In genomic region chr17:81142301-81143199, GRCh38 we compare ENCODE assay signal across 1 cellular context.
TF ChIP-seq lines count a peak whose summit lies in the region.

No MANE protein-coding gene starts in this region.

TF ChIP-seq in HEK293, 187 proteins besides CTCF, POLR2A, EP300 and RAD21 (continued from another document):
- TF ChIP-seq, protein P1, sequence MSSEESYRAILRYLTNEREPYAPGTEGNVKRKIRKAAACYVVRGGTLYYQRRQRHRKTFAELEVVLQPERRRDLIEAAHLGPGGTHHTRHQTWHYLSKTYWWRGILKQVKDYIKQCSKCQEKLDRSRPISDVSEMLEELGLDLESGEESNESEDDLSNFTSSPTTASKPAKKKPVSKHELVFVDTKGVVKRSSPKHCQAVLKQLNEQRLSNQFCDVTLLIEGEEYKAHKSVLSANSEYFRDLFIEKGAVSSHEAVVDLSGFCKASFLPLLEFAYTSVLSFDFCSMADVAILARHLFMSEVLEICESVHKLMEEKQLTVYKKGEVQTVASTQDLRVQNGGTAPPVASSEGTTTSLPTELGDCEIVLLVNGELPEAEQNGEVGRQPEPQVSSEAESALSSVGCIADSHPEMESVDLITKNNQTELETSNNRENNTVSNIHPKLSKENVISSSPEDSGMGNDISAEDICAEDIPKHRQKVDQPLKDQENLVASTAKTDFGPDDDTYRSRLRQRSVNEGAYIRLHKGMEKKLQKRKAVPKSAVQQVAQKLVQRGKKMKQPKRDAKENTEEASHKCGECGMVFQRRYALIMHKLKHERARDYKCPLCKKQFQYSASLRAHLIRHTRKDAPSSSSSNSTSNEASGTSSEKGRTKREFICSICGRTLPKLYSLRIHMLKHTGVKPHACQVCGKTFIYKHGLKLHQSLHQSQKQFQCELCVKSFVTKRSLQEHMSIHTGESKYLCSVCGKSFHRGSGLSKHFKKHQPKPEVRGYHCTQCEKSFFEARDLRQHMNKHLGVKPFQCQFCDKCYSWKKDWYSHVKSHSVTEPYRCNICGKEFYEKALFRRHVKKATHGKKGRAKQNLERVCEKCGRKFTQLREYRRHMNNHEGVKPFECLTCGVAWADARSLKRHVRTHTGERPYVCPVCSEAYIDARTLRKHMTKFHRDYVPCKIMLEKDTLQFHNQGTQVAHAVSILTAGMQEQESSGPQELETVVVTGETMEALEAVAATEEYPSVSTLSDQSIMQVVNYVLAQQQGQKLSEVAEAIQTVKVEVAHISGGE (tag by site-specific recombination; conservative IDR thresholded peaks at IDR 0.05; ENCODE audit: low read depth), result no peak
- TF ChIP-seq ZNF214 (tag by site-specific recombination; IDR thresholded peaks at IDR 0.05; ENCODE audit: borderline replicate concordance), result no peak
- TF ChIP-seq ZNF394 (tag by site-specific recombination; IDR thresholded peaks at IDR 0.05; ENCODE audit: borderline replicate concordance), result no peak
- no peak for TF ChIP-seq ZNF16 (tag by site-specific recombination; IDR thresholded peaks at IDR 0.05; ENCODE audit: low read depth)
- TF ChIP-seq ZNF660 (tag by site-specific recombination; IDR thresholded peaks at IDR 0.05), result no peak
- no peak for TF ChIP-seq ZNF677 (tag by site-specific recombination; IDR thresholded peaks at IDR 0.05)
- no peak for TF ChIP-seq ZBTB8A (tag by site-specific recombination; IDR thresholded peaks at IDR 0.05)
- no peak; the same call in 1 of the 2 replicates for TF ChIP-seq ZNF2 (tag by site-specific recombination; IDR thresholded peaks at IDR 0.05)
- TF ChIP-seq HOXC10 (CRISPR knock-in tag; IDR thresholded peaks at IDR 0.05), result no peak
- no peak for TF ChIP-seq ZNF658 (tag by site-specific recombination; IDR thresholded peaks at IDR 0.05)
- no peak for TF ChIP-seq MYNN (tag by site-specific recombination; IDR thresholded peaks at IDR 0.05; ENCODE audit: borderline replicate concordance)
- TF ChIP-seq ZNF843 (tag by site-specific recombination; IDR thresholded peaks at IDR 0.05), result no peak
- TF ChIP-seq ATF2 (tag by site-specific recombination; IDR thresholded peaks at IDR 0.05; ENCODE audit: low read depth), result no peak
- peak; percentile 76 for TF ChIP-seq GLIS1 (tag by site-specific recombination; IDR thresholded peaks at IDR 0.05)
- TF ChIP-seq KLF8 (tag by site-specific recombination; IDR thresholded peaks at IDR 0.05), result no peak
- TF ChIP-seq ZBTB17 (tag by site-specific recombination; IDR thresholded peaks at IDR 0.05), result peak; percentile 17; the same call in 1 of the 2 replicates
- no peak for TF ChIP-seq ZEB2 (tag by site-specific recombination; IDR thresholded peaks at IDR 0.05)
- TF ChIP-seq SP2 (tag by site-specific recombination; IDR thresholded peaks at IDR 0.05), result no peak; the same call in 1 of the 2 replicates
- TF ChIP-seq ZNF600 (tag by site-specific recombination; IDR thresholded peaks at IDR 0.05), result no peak
- TF ChIP-seq ZNF335 (tag by site-specific recombination; conservative IDR thresholded peaks at IDR 0.05), result no peak; the same call in 1 of the 2 replicates
- peak; percentile 59; the same call in 1 of the 2 replicates for TF ChIP-seq ZNF76 (tag by site-specific recombination; IDR thresholded peaks at IDR 0.05; ENCODE audit: borderline replicate concordance, low read depth)
- no peak for TF ChIP-seq ZNF354C (tag by site-specific recombination; IDR thresholded peaks at IDR 0.05; ENCODE audit: borderline replicate concordance, low read depth)
- TF ChIP-seq ZNF664 (tag by site-specific recombination; IDR thresholded peaks at IDR 0.05), result 0 out of 2 replicates have a peak, but pooled peaks have one; percentile 17
- no peak; the same call in none of the 2 replicates for TF ChIP-seq ZFHX2 (tag by site-specific recombination; conservative IDR thresholded peaks at IDR 0.05)
- TF ChIP-seq ZNF223 (tag by site-specific recombination; IDR thresholded peaks at IDR 0.05), result no peak
- TF ChIP-seq SALL2 (tag by site-specific recombination; IDR thresholded peaks at IDR 0.05; ENCODE audit: borderline replicate concordance), result no peak
- no peak for TF ChIP-seq ZNF747 (tag by site-specific recombination; IDR thresholded peaks at IDR 0.05)
- TF ChIP-seq ZNF366 (tag by site-specific recombination; conservative IDR thresholded peaks at IDR 0.05), result peak; percentile 57; the same call in 1 of the 2 replicates
- TF ChIP-seq ZBTB1 (tag by site-specific recombination; IDR thresholded peaks at IDR 0.05), result no peak
- 0 out of 2 replicates have a peak, but pooled peaks have one; percentile 26 for TF ChIP-seq IKZF3 (tag by site-specific recombination; IDR thresholded peaks at IDR 0.05)
- TF ChIP-seq, protein P2, sequence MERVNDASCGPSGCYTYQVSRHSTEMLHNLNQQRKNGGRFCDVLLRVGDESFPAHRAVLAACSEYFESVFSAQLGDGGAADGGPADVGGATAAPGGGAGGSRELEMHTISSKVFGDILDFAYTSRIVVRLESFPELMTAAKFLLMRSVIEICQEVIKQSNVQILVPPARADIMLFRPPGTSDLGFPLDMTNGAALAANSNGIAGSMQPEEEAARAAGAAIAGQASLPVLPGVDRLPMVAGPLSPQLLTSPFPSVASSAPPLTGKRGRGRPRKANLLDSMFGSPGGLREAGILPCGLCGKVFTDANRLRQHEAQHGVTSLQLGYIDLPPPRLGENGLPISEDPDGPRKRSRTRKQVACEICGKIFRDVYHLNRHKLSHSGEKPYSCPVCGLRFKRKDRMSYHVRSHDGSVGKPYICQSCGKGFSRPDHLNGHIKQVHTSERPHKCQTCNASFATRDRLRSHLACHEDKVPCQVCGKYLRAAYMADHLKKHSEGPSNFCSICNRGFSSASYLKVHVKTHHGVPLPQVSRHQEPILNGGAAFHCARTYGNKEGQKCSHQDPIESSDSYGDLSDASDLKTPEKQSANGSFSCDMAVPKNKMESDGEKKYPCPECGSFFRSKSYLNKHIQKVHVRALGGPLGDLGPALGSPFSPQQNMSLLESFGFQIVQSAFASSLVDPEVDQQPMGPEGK (tag by site-specific recombination; IDR thresholded peaks at IDR 0.05), result peak; percentile 74; the same call in 1 of the 2 replicates
- TF ChIP-seq ZSCAN30 (tag by site-specific recombination; IDR thresholded peaks at IDR 0.05), result peak; percentile 26; the same call in 1 of the 2 replicates
- TF ChIP-seq ZNF654 (tag by site-specific recombination; IDR thresholded peaks at IDR 0.05; ENCODE audit: low read depth), result peak; percentile 53
- no peak for TF ChIP-seq TRIM28 (IDR thresholded peaks at IDR 0.05; ENCODE audit: borderline replicate concordance, low read length)
- no peak for TF ChIP-seq ZNF521 (tag by site-specific recombination; IDR thresholded peaks at IDR 0.05)
- no peak for TF ChIP-seq ZNF433 (tag by site-specific recombination; IDR thresholded peaks at IDR 0.05; ENCODE audit: low read depth)
- TF ChIP-seq BCL11A (tag by site-specific recombination; IDR thresholded peaks at IDR 0.05; ENCODE audit: low read depth), result no peak
- 0 out of 2 replicates have a peak, but pooled peaks have one; percentile 28 for TF ChIP-seq ZNF341 (tag by site-specific recombination; IDR thresholded peaks at IDR 0.05; ENCODE audit: low read depth)
- TF ChIP-seq ZFP41 (tag by site-specific recombination; IDR thresholded peaks at IDR 0.05; ENCODE audit: borderline replicate concordance), result no peak
- no peak for TF ChIP-seq ZNF792 (tag by site-specific recombination; IDR thresholded peaks at IDR 0.05)
- TF ChIP-seq ZNF362 (tag by site-specific recombination; IDR thresholded peaks at IDR 0.05), result no peak
- TF ChIP-seq ZNF623 (tag by site-specific recombination; IDR thresholded peaks at IDR 0.05), result no peak
- peak; percentile 93 for TF ChIP-seq PRDM10 (tag by site-specific recombination; IDR thresholded peaks at IDR 0.05)
- TF ChIP-seq SP7 (tag by site-specific recombination; IDR thresholded peaks at IDR 0.05), result 0 out of 2 replicates have a peak, but pooled peaks have one; percentile 26
